ENCODE assay signal across 8 cellular contexts in the genomic region with DNA sequence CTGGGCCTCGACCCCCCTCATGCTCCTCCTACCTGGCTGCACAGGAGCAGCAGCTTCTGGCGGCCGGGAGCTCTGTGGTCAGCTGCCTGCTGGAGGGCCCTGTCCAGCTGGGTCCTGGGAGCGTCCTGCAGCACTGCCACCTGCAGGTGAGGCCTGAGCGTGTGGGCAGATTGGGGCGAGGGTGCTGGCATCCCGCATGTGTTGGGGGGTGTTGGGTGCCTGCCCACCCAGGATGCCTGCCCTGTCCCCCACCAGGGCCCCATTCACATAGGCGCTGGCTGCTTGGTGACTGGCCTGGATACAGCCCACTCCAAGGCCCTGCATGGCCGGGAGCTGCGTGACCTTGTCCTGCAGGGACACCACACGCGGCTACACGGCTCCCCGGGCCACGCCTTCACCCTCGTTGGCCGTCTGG. TPM values are rescaled to one million over a fixed set of nuclear protein-coding genes. Genes with fewer than 3 reads are reported as not detected.
DNase-seq lines count a peak whose midpoint lies in the region; ATAC-seq lines count a peak whose summit lies in the region.
"Had no signal": no experiment of that assay in that cellular context is flagged by ENCODE, and none has a peak within 500 bp of the region (broad histone marks: within the 10 kb centered on the region; RNA-seq: fewer than 3 reads in every experiment).

No MANE protein-coding gene starts in this region.

- no peaks in the 10 kb centered on the region for H3F3A ChIP-seq in GM23248 (ENCODE audit: insufficient read depth)

- H3K27me3 Mint-ChIP-seq in stimulated activated naive B cell treated with anti-CD40 and anti-IgM and Interleukin-4, amounts not matched to agents 10 μg/mL and 1 μg/mL and 100 μg/mL, for 72 hours = no peaks in the 10 kb centered on the region

- H3K4me3 Mint-ChIP-seq in stimulated activated naive B cell treated with anti-CD40 and anti-IgM and Interleukin-4, amounts not matched to agents 10 μg/mL and 1 μg/mL and 100 μg/mL, for 72 hours = no peak overlapping the region

- no peak overlapping the region for H3K4me2 ChIP-seq in GM23248 (ENCODE audit: unreplicated experiment)

- H3K4me1 ChIP-seq in GM23248 (ENCODE audit: insufficient read depth) = no peaks in the 10 kb centered on the region
- no peaks in the 10 kb centered on the region for H3K4me1 ChIP-seq in right cardiac atrium (ENCODE audit: control insufficient read depth, insufficient read depth, low read length)

- H3K27me3 ChIP-seq in GM23248 (replicated peaks; ENCODE audit: insufficient read depth) (no peaks in the 10 kb centered on the region), right cardiac atrium (ENCODE audit: control insufficient read depth, insufficient read depth) (no peaks in the 10 kb centered on the region)

- H3K79me2 ChIP-seq in GM23248 (ENCODE audit: insufficient read depth) = no peaks in the 10 kb centered on the region

- H4K20me1 ChIP-seq in GM23248 (ENCODE audit: insufficient read depth) = no peaks in the 10 kb centered on the region

- H3K27ac ChIP-seq in GM23248 (no peak overlapping the region), right cardiac atrium (ENCODE audit: low read length) (no peak overlapping the region), substantia nigra (ENCODE audit: low read depth, low read length, poor library complexity, severe bottlenecking) (no peak overlapping the region)

- ATAC-seq in right cardiac atrium = peak; percentile 38 to 47
- ATAC-seq in GM18517 (IDR thresholded peaks at IDR 0.05; ENCODE audit: unreplicated experiment) = no peak
- no peak for ATAC-seq in stimulated activated naive B cell treated with anti-CD40 and anti-IgM and Interleukin-4, amounts not matched to agents 10 μg/mL and 1 μg/mL and 100 μg/mL, for 72 hours (replicated peaks)

- no peak overlapping the region for H3K9ac ChIP-seq in GM23248

- intact Hi-C loops in right cardiac atrium (cut with DNase I) = loop anchor here in 2 of 4 donors (10.0 kb wide), 1 partner anchor 76 kb away; no protein-coding TSS in a partner anchor

- H3K27ac Mint-ChIP-seq in stimulated activated naive B cell treated with anti-CD40 and anti-IgM and Interleukin-4, amounts not matched to agents 10 μg/mL and 1 μg/mL and 100 μg/mL, for 72 hours = no peak overlapping the region

- peaks cover 19 to 28% of the 10 kb centered on the region in 2 donors for H3K36me3 Mint-ChIP-seq in stimulated activated naive B cell treated with anti-CD40 and anti-IgM and Interleukin-4, amounts not matched to agents 10 μg/mL and 1 μg/mL and 100 μg/mL, for 72 hours

- H3K9me3 ChIP-seq in GM23248 (ENCODE audit: low read depth) (no peaks in the 10 kb centered on the region), right cardiac atrium (ENCODE audit: control insufficient read depth, low read length) (no peaks in the 10 kb centered on the region)

- H2AFZ ChIP-seq in GM23248 = no peak overlapping the region

- WGBS in GM23248 (ENCODE audit: low coverage in 1 of 2, low lambda C conversion rate in 2 of 2, missing lambda C conversion rate in 2 of 2), 2 experiments = 73 to 75% methylated on average over 16 to 17 of the region's 17 CpGs
- 62% methylated on average over 17 of the region's 17 CpGs for WGBS in right cardiac atrium

- H3K4me1 Mint-ChIP-seq in stimulated activated naive B cell treated with anti-CD40 and anti-IgM and Interleukin-4, amounts not matched to agents 10 μg/mL and 1 μg/mL and 100 μg/mL, for 72 hours = peaks cover 0 to 5% of the 10 kb centered on the region in 2 donors

- in situ Hi-C loops in GM23248 (cut with MboI) = no loop called here

- DNase-seq in GM23248 (peak; percentile 28), UCSD-AML1 (lab: John Stamatoyannopoulos, UW; ENCODE audit: unreplicated experiment) (peak; percentile 22), right cardiac atrium (peak in 2 of 3 donors; percentile 75 to 78), substantia nigra (lab: John Stamatoyannopoulos, UW) (peak in 27 of 49 donors; percentile 1 to 68 (median 20)), NCI-H2029 (lab: John Stamatoyannopoulos, UW) (no peak)
- DNase-seq in stimulated activated naive B cell treated with anti-CD40 and anti-IgM and Interleukin-4, amounts not matched to agents 10 μg/mL and 1 μg/mL and 100 μg/mL, for 72 hours = no peak
- DNase-seq: activated CD4-positive, alpha-beta T cell treated with anti-CD3 and anti-CD28 coated beads for 4 hours had no signal

- H3K4me3 ChIP-seq in GM23248 (no peak overlapping the region), right cardiac atrium (ENCODE audit: low read length) (no peak overlapping the region)

- no peaks in the 10 kb centered on the region for H3K9me3 Mint-ChIP-seq in stimulated activated naive B cell treated with anti-CD40 and anti-IgM and Interleukin-4, amounts not matched to agents 10 μg/mL and 1 μg/mL and 100 μg/mL, for 72 hours

- H3K36me3 ChIP-seq in GM23248 (ENCODE audit: low read depth) = no peaks in the 10 kb centered on the region

- H3K9me2 ChIP-seq in GM23248 (ENCODE audit: insufficient read depth) = no peaks in the 10 kb centered on the region

RNA-seq across cellular contexts. Expression of gene FCSK, which starts 16.5 kb away (rescaled TPM):
- 6.1 and 6.8 TPM in 2 replicates for total RNA-seq in GM23248 (2014; rRNA removed; shearing (Covaris generic))
- polyA plus RNA-seq in GM23248 (2016; fragmentation: Nextera tagmentation; extraction: Ambion mirVana) = 2.2 and 2.6 TPM in 2 replicates
- 10 to 100 TPM; 10.4 to 12.3 (median 11.7) TPM for total RNA-seq in right cardiac atrium
- polyA plus RNA-seq in right cardiac atrium = 8.3 TPM

RNA-seq across cellular contexts. Expression of gene ST3GAL2, which starts 32.0 kb away (rescaled TPM):
- 28.8 and 32.5 TPM in 2 replicates for total RNA-seq in GM23248 (2014; rRNA removed; shearing (Covaris generic))
- polyA plus RNA-seq in GM23248 (2016; fragmentation: Nextera tagmentation; extraction: Ambion mirVana) (10.8 and 13.3 TPM in 2 replicates), right cardiac atrium (13.3 TPM)
- 10 to 100 TPM; 15.4 to 21.3 (median 19.9) TPM for total RNA-seq in right cardiac atrium

RNA-seq across cellular contexts. Expression of gene COG4, which starts 52.4 kb away (rescaled TPM):
- 66.4 and 83.2 TPM in 2 replicates for total RNA-seq in GM23248 (2014; rRNA removed; shearing (Covaris generic))
- polyA plus RNA-seq in GM23248 (2016; fragmentation: Nextera tagmentation; extraction: Ambion mirVana) (59.0 and 60.6 TPM in 2 replicates), right cardiac atrium (29.2 TPM)
- total RNA-seq in right cardiac atrium = 10 to 100 TPM; 30.7 to 40.8 (median 37.3) TPM

RNA-seq across cellular contexts. Expression of gene SF3B3, which starts 52.7 kb away (rescaled TPM):
- total RNA-seq in GM23248 (2014; rRNA removed; shearing (Covaris generic)) = 69.3 and 166 TPM in 2 replicates
- polyA plus RNA-seq in GM23248 (2016; fragmentation: Nextera tagmentation; extraction: Ambion mirVana) (185 TPM in 2 replicates), right cardiac atrium (67.5 TPM)
- total RNA-seq in right cardiac atrium = 100 to 1,000 TPM; 138 to 154 (median 144) TPM

Comparison
In these comparisons a context has a peak if more than half of its experiments do, and no peak if none do; other contexts are left out.
1. DNase-seq: peak in GM23248 (single experiment), UCSD-AML1 (single experiment), right cardiac atrium (2 of 3) and substantia nigra (27 of 49); none in NCI-H2029 (single experiment) and stimulated activated naive B cell treated with anti-CD40 and anti-IgM and Interleukin-4, amounts not matched to agents 10 μg/mL and 1 μg/mL and 100 μg/mL, for 72 hours (single experiment).
2. ATAC-seq: peak in right cardiac atrium (2 of 2); none in GM18517 (single experiment) and stimulated activated naive B cell treated with anti-CD40 and anti-IgM and Interleukin-4, amounts not matched to agents 10 μg/mL and 1 μg/mL and 100 μg/mL, for 72 hours (0 of 2).